Comparison of ENCODE assay signal across 21 cellular contexts in the genomic region with DNA sequence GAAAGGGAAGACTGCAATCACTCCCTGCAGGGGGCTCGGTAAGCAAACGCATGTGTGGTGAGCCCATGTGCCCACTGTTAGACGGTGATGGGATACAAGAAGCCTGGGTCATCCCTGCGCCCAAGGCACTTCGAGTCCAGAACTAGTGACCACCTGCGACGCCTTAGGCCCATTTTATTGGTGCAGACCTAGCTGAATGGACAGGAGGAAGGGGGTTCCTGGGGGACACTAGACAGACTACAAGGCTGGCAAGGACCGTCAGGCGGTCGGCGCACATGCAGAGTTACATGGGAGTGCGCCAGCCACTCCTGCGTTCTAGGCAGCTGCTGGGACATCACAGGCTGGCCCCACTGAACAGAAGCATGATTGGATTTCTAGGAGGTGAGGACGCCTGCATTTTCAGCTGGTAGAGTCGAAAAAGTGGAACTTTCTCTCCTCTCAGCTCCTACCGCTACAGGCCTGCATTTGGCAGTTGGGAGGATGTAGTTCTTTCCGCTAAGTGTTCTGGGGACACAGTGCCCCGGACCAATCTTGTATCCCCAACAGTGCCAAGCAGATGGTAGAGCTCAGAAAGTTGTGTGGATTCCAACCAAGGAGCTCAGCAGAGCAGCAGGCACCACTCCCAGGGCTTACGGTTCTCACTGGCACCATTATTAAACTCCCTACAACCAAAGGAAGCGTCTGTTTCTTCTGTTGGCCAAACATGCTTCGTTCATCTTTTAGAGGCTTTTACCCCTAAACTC.
"Had no signal": no experiment of that assay in that cellular context is flagged by ENCODE, and none has a peak within 500 bp of the region (broad histone marks: within the 10 kb centered on the region; RNA-seq: fewer than 3 reads in every experiment).

No MANE protein-coding gene starts in this region.

- ATAC-seq: foreskin keratinocyte, left cardiac atrium, lower lobe of right lung had no signal

- H3K9me3 ChIP-seq: left ventricle myocardium inferior, lower lobe of right lung, neutrophil, right atrium auricular region, sigmoid colon, stomach, thoracic aorta, transverse colon had no signal

- DNase-seq: effector CD4-positive, alpha-beta T cell; endodermal cell; erythroblast; foreskin keratinocyte; kidney; left cardiac atrium; left ventricle myocardium inferior; lower lobe of right lung; midbrain; stimulated activated CD4-positive, alpha-beta T cell treated with anti-CD3 and anti-CD28 coated beads, Interleukin-2, amount 100 ng/mL, for 24 hours; stimulated activated CD4-positive, alpha-beta T cell treated with anti-CD3 and anti-CD28 coated beads, Interleukin-4, amount 100 ng/mL, for 4 hours; stimulated activated naive CD4-positive, alpha-beta T cell; stomach; substantia nigra; transverse colon had no signal

- H3K9me3 Mint-ChIP-seq: endodermal cell; memory B cell; natural killer cell treated with Interleukin-12 subunit alpha and Interleukin-12 subunit beta and Interleukin-15 and Interleukin-18, amount 100 ng/mL, for 72 hours had no signal

- H3K27ac Mint-ChIP-seq: memory B cell; natural killer cell treated with Interleukin-12 subunit alpha and Interleukin-12 subunit beta and Interleukin-15 and Interleukin-18, amount 100 ng/mL, for 72 hours had no signal

- H3K4me3 Mint-ChIP-seq: endodermal cell; memory B cell; natural killer cell treated with Interleukin-12 subunit alpha and Interleukin-12 subunit beta and Interleukin-15 and Interleukin-18, amount 100 ng/mL, for 72 hours had no signal

- H3K27me3 Mint-ChIP-seq: memory B cell; natural killer cell treated with Interleukin-12 subunit alpha and Interleukin-12 subunit beta and Interleukin-15 and Interleukin-18, amount 100 ng/mL, for 72 hours had no signal
